8 cellular contexts compared by ENCODE assay signal in genomic region chr6:79234150-79235022, GRCh38. TPM values are rescaled to one million over a fixed set of nuclear protein-coding genes. Genes with fewer than 3 reads are reported as not detected.
DNase-seq lines count a peak whose midpoint lies in the region; ATAC-seq and TF ChIP-seq lines count a peak whose summit lies in the region.

Gene HMGN3, minus strand, starts transcription at chr6:79234682.

- intact Hi-C loops in Panc1 (cut with micrococcal nuclease; ENCODE audit: unreplicated experiment) = loop anchor here (5.0 kb wide), 1 partner anchor 157 kb away; the partner anchor contains the start of gene PHIP

- peak within 1 kb of the TSS; percentile 78 for H3K4me3 ChIP-seq in Jurkat, Clone E6-1 (ENCODE audit: low read length)
- peak within 1 kb of the TSS; percentile 96 to 99 for H3K4me3 ChIP-seq in Panc1 (ENCODE audit: low read depth in 2 of 2, low read length in 2 of 2)
- H3K4me3 ChIP-seq in muscle layer of colon (ENCODE audit: low read depth in 1 of 2, low read length in 2 of 2) = peak within 1 kb of the TSS; percentile 84

- BruUV-seq in Panc1 (replicated peaks; lab: Mats Ljungman, UMichigan) = TSS peak; percentile 78

- peak within 1 kb of the TSS; percentile 81 for H3K9ac ChIP-seq in muscle layer of colon (ENCODE audit: low read length)

- peak; percentile 99 for DNase-seq in DMS153 treated with DMSO at 0.1 percent for 48 hours (lab: John Stamatoyannopoulos, UW; ENCODE audit: unreplicated experiment)
- DNase-seq in Jurkat, Clone E6-1 (ENCODE audit: low read depth, low spot score) = peak; percentile 79
- peak; percentile 61 for DNase-seq in Panc1 (ENCODE audit: low read depth, low spot score)
- DNase-seq in activated T-cell treated with anti-CD3 and anti-CD28 coated beads, Interleukin-2, amount 50 U/mL, for 48 hours = peak; percentile 93 to 94
- peak; percentile 79 for DNase-seq in stimulated activated CD8-positive, alpha-beta memory T cell treated with anti-CD3 and anti-CD28 coated beads, Interleukin-7, amount 100 ng/mL, for 24 hours (ENCODE audit: low read depth)

- ATAC-seq in GM21619 (IDR thresholded peaks at IDR 0.05; ENCODE audit: unreplicated experiment) = peak; percentile 89
- ATAC-seq in Panc1 = peak; percentile 96
- peak; percentile 97 for ATAC-seq in esophagus mucosa

- in situ Hi-C loops in Panc1 (cut with HindIII; ENCODE audit: low pct_unique_long_range_greater_than_20kb, low sequenced_read_pairs) = loop anchor here (25.0 kb wide), 1 partner anchor 172 kb away; no protein-coding TSS in a partner anchor

- H3K27me3 ChIP-seq in Panc1 (ENCODE audit: control insufficient read depth, insufficient read depth, low read length) (no peaks in the 10 kb centered on the region), muscle layer of colon (ENCODE audit: control insufficient read depth in 1 of 2, insufficient read depth in 2 of 2, low read length in 2 of 2) (no peaks in the 10 kb centered on the region)

- CTCF ChIA-PET in Panc1 (lab: Charles Lee) = no interaction called here

- H3K9me3 ChIP-seq in Panc1 (ENCODE audit: control insufficient read depth, insufficient read depth, low read depth, low read length) = no peaks in the 10 kb centered on the region
- no peaks in the 10 kb centered on the region for H3K9me3 ChIP-seq in muscle layer of colon (ENCODE audit: low read length)

- peak; percentile 20; the same call in 1 of the 2 replicates for TF ChIP-seq CTCF in Panc1 (IDR thresholded peaks at IDR 0.05)

- peak within 1 kb of the TSS; percentile 98 for H3K27ac ChIP-seq in Panc1 (ENCODE audit: low read length)
- H3K27ac ChIP-seq in muscle layer of colon (ENCODE audit: low read depth, low read length) = peak within 1 kb of the TSS; percentile 93

- H3K36me3 ChIP-seq in Panc1 (ENCODE audit: control insufficient read depth, insufficient read depth, low read length) (no peaks in the 10 kb centered on the region; the same call in 1 of the 2 replicates), muscle layer of colon (ENCODE audit: insufficient read depth, low read length) (no peaks in the 10 kb centered on the region)

- H3K4me1 ChIP-seq in Panc1 (ENCODE audit: control insufficient read depth, insufficient read depth, low read length) (peaks cover 11% of the 10 kb centered on the region), muscle layer of colon (ENCODE audit: insufficient read depth, low read length) (peaks cover 18% of the 10 kb centered on the region)

- POLR2A ChIA-PET in Panc1 (lab: Charles Lee) = interaction anchor here (0.5 kb wide), 1 partner anchor 11 kb away, joined by 3 read pairs; no protein-coding TSS in a partner anchor

RNA-seq across cellular contexts. Expression of gene HMGN3, which starts in this region (rescaled TPM):
- polyA plus RNA-seq in Jurkat, Clone E6-1 (2012; ENCODE audit: insufficient read depth, insufficient read length) = 86.4 TPM
- 52.0 TPM for total RNA-seq in Panc1 (2021; ENCODE audit: unreplicated experiment)
- polyA plus RNA-seq in Panc1 (2012; ENCODE audit: insufficient read length) = 46.5 TPM
- total RNA-seq in esophagus mucosa = 37.2 TPM

Comparison
In these comparisons a context has a peak if more than half of its experiments do, and no peak if none do; other contexts are left out.
1. Peak in every context shown above with its lines: DNase-seq, ATAC-seq, H3K4me3 ChIP-seq and H3K27ac ChIP-seq.